Comparison of ENCODE assay signal across 16 cellular contexts in the genomic region with DNA sequence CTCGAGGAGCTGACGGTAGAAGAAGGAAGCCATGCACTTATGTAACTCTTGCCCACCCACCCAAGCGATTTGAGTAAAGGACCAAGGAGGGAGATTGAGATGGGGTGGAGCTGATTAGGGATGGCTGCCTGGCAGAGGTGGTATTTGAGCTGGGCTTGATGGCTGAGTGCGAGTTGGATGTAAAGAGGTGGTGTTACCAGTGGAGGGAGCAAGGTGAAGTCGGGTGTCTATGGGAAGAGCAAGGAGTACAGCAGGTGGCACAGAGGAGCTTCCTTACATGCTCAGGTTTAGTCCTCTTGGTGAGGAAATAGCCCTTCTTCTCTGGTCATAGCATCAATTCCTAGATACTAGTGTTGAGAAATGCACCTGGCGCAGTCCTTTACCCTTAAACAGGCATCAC.
DNase-seq lines count a peak whose midpoint lies in the region; ATAC-seq, FAIRE-seq and TF ChIP-seq lines count a peak whose summit lies in the region.
"Had no signal": no experiment of that assay in that cellular context is flagged by ENCODE, and none has a peak within 500 bp of the region (broad histone marks: within the 10 kb centered on the region; RNA-seq: fewer than 3 reads in every experiment).

No MANE protein-coding gene starts in this region.

- H3K27ac Mint-ChIP-seq in GM23338, result no peak overlapping the region
- no peak overlapping the region for H3K27ac Mint-ChIP-seq in WTC11

- no peak overlapping the region for H3K9ac ChIP-seq in HepG2 (ENCODE audit: insufficient read depth, low read depth, low read length)

- POLR2A ChIA-PET in WTC11 (lab: Charles Lee), result interaction anchor here (0.8 kb wide), 1 partner anchor 203 kb away, joined by 3 read pairs; no protein-coding TSS in a partner anchor
- POLR2A ChIA-PET in HepG2 (lab: Yijun Ruan, JAX), result no interaction called here

- H2AFZ ChIP-seq in GM23338 (0 out of 2 replicates have a peak overlapping the region, but pooled peaks have one; percentile 52), HepG2 (ENCODE audit: low read length) (no peak overlapping the region)

- no TSS peak for BruUV-seq in HepG2 (replicated peaks; lab: Mats Ljungman, UMichigan)

- ATAC-seq in GM23338 (peak; percentile 98), WTC11 (peak; percentile 98), HepG2 (peak; percentile 63), HG02970 (IDR thresholded peaks at IDR 0.05; ENCODE audit: low FRiP score, unreplicated experiment) (no peak), HG03565 (IDR thresholded peaks at IDR 0.05; ENCODE audit: unreplicated experiment) (no peak), GM21390 (IDR thresholded peaks at IDR 0.05; ENCODE audit: unreplicated experiment) (no peak)

- intact Hi-C loops in HepG2 (cut with micrococcal nuclease; ENCODE audit: unreplicated experiment), result no loop called here

- H3K4me1 ChIP-seq in GM23338 (ENCODE audit: insufficient read depth) (no peaks in the 10 kb centered on the region), HepG2 (ENCODE audit: insufficient read depth, low read length) (no peaks in the 10 kb centered on the region)

- H4K20me1 ChIP-seq in GM23338 (replicated peaks; ENCODE audit: insufficient read depth), result no peaks in the 10 kb centered on the region
- no peaks in the 10 kb centered on the region for H4K20me1 ChIP-seq in HepG2 (ENCODE audit: insufficient read depth, low read length)

- no peak for TF ChIP-seq RAD21 in HepG2 (CRISPR knock-in tag; IDR thresholded peaks at IDR 0.05)

- in situ Hi-C loops in HepG2 (cut with HindIII; ENCODE audit: extremely low pct_ligation_motif_present, low pct_unique_long_range_greater_than_20kb), result no loop called here

- peak; percentile 40 to 69 for TF ChIP-seq CTCF in GM23338 (conservative IDR thresholded peaks at IDR 0.05; ENCODE audit: low read depth in 2 of 2)
- no peak for TF ChIP-seq CTCF in WTC11 (IDR thresholded peaks at IDR 0.05)
- TF ChIP-seq CTCF in HepG2 (CRISPR knock-in tag; IDR thresholded peaks at IDR 0.05), result 0 out of 2 replicates have a peak, but pooled peaks have one; percentile 11

- H3K4me3 Mint-ChIP-seq in GM23338, result no peak overlapping the region
- no peak overlapping the region for H3K4me3 Mint-ChIP-seq in WTC11

- H3K27me3 ChIP-seq in GM23338 (ENCODE audit: insufficient read depth), result no peaks in the 10 kb centered on the region
- H3K27me3 ChIP-seq in HepG2 (ENCODE audit: control insufficient read depth in 1 of 2, insufficient read depth in 2 of 2, low read length in 2 of 2), result peaks cover 2 to 10% of the 10 kb centered on the region in 2 experiments; a peak in 2 of 5 replicates

- no peak for FAIRE-seq in HepG2 (lab: Jason Lieb, UNC)
- FAIRE-seq: GM19239 had no signal

- no peaks in the 10 kb centered on the region for H3K9me3 ChIP-seq in HepG2 (ENCODE audit: low read length)

- 0 out of 2 replicates have a peak, but pooled peaks cover 4% of the 10 kb centered on the region for H3K9me2 ChIP-seq in GM23338 (ENCODE audit: insufficient read depth)

- H3K4me2 ChIP-seq in GM23338 (no peak overlapping the region), HepG2 (ENCODE audit: low read depth, low read length) (no peak overlapping the region)

- no peaks in the 10 kb centered on the region for H3K79me2 ChIP-seq in GM23338 (replicated peaks; ENCODE audit: insufficient read depth)
- H3K79me2 ChIP-seq in HepG2 (ENCODE audit: insufficient read depth, low read length), result no peaks in the 10 kb centered on the region

- TF ChIP-seq EP300 in HepG2 (IDR thresholded peaks at IDR 0.05; ENCODE audit: low read depth in 2 of 2, low read length in 2 of 2), result no peak
- TF ChIP-seq EP300 in HepG2 (CRISPR knock-in tag; IDR thresholded peaks at IDR 0.05; ENCODE audit: borderline replicate concordance), result no peak

- H3K27me3 Mint-ChIP-seq in GM23338 (ENCODE audit: insufficient read depth, low read depth, poor library complexity), result peaks cover 2% of the 10 kb centered on the region
- H3K27me3 Mint-ChIP-seq in WTC11 (ENCODE audit: low read depth), result peaks cover 4% of the 10 kb centered on the region; the same call in 1 of the 2 replicates

- H3K36me3 Mint-ChIP-seq in GM23338 (ENCODE audit: low read depth) (no peaks in the 10 kb centered on the region), WTC11 (no peaks in the 10 kb centered on the region)

- CTCF ChIA-PET in WTC11 (lab: Charles Lee), result interaction anchor here (0.7 to 1.9 kb wide), 21 partner anchors 9 to 341 kb away, joined by 3 to 14 read pairs (median 3); no protein-coding TSS in a partner anchor
- CTCF ChIA-PET in HepG2 (lab: Yijun Ruan, JAX; ENCODE audit: low intra/inter-chr PET ratio, low total read pairs), result no interaction called here

- 14% methylated on average over 6 of the region's 6 CpGs for WGBS in HepG2 (ENCODE audit: low lambda C conversion rate)

- H3K36me3 ChIP-seq in GM23338 (ENCODE audit: insufficient read depth) (no peaks in the 10 kb centered on the region), HepG2 (replicated peaks in 1 of 2; ENCODE audit: control insufficient read depth in 1 of 2, insufficient read depth in 2 of 2, low read length in 2 of 2) (no peaks in the 10 kb centered on the region)

- H3K27ac ChIP-seq in GM23338 (ENCODE audit: low read depth) (no peak overlapping the region), HepG2 (ENCODE audit: extremely low read length, insufficient read depth, low read length) (no peak overlapping the region)

- H3K4me1 Mint-ChIP-seq in GM23338 (peaks cover 2% of the 10 kb centered on the region; the same call in 1 of the 3 replicates), WTC11 (no peaks in the 10 kb centered on the region)

- no peak overlapping the region for H3K4me3 ChIP-seq in GM23338
- H3K4me3 ChIP-seq in HepG2 (replicated peaks in 1 of 3; ENCODE audit: insufficient read depth in 1 of 3, low read depth in 2 of 3, low read length in 3 of 3), result no peak overlapping the region

- no peaks in the 10 kb centered on the region for H3K9me3 Mint-ChIP-seq in GM23338
- H3K9me3 Mint-ChIP-seq in WTC11, result no peaks in the 10 kb centered on the region

- DNase-seq in GM23338 (ENCODE audit: low spot score) (peak; percentile 68), HT-29 (ENCODE audit: low spot score) (peak; percentile 6), WTC11 (ENCODE audit: low spot score) (peak; percentile 25), HepG2 (ENCODE audit: low spot score) (peak; percentile 14), activated gamma-delta T cell treated with Interleukin-2 at 50 U/mL for 16 hours (no peak)
- DNase-seq: COR-L47, KG1, NCI-H1092 treated with DMSO at 0.1 percent for 48 hours, NCI-H1694 treated with DMSO at 0.1 percent for 48 hours, NCI-H446, NCI-H774, SHP77 had no signal

- no peaks in the 10 kb centered on the region for H3F3A ChIP-seq in GM23338 (replicated peaks; ENCODE audit: low read depth)

- no peak for TF ChIP-seq POLR2A in HepG2 (IDR thresholded peaks at IDR 0.05; ENCODE audit: insufficient read depth in 1 of 2, low read depth in 2 of 2, low read length in 2 of 2)

TF ChIP-seq in GM23338, 12 proteins besides CTCF, POLR2A, EP300 and RAD21 (continues in another document):
- TF ChIP-seq EZH2 (IDR thresholded peaks at IDR 0.05; ENCODE audit: low read depth, unreplicated experiment) (no peak), ZNF331 (CRISPR knock-in tag; IDR thresholded peaks at IDR 0.05; ENCODE audit: low read depth) (no peak), JUNB (IDR thresholded peaks at IDR 0.05; ENCODE audit: unreplicated experiment) (no peak), NANOG (IDR thresholded peaks at IDR 0.05; ENCODE audit: borderline replicate concordance) (no peak)

TF ChIP-seq in HepG2, 621 proteins besides CTCF, POLR2A, EP300 and RAD21:
- TF ChIP-seq STAG1 (CRISPR knock-in tag; IDR thresholded peaks at IDR 0.05) (peak; percentile 20; the same call in 1 of the 2 replicates), SP1 (IDR thresholded peaks at IDR 0.05) (no peak), SP1 (CRISPR knock-in tag; IDR thresholded peaks at IDR 0.05) (no peak), MED13 (CRISPR knock-in tag; IDR thresholded peaks at IDR 0.05) (no peak)

Comparison
In these comparisons a context has a peak if more than half of its experiments do, and no peak if none do; other contexts are left out.
1. ATAC-seq: peak in GM23338 (single experiment), WTC11 (single experiment) and HepG2 (single experiment); none in HG02970 (single experiment), HG03565 (single experiment) and GM21390 (single experiment).